ENCODE assay signal across 1 cellular context in genomic region chr16:84446596-84447392, GRCh38.
TF ChIP-seq lines count a peak whose summit lies in the region.

No MANE protein-coding gene starts in this region.

TF ChIP-seq in K562, 482 proteins besides CTCF, POLR2A, EP300 and RAD21 (continued from another document):
- TF ChIP-seq SMAD2 (IDR thresholded peaks at IDR 0.05; ENCODE audit: low read depth, low read length) (no peak), ZNF212 (CRISPR knock-in tag; IDR thresholded peaks at IDR 0.05) (no peak)
